ENCODE assay signal across 24 cellular contexts in the genomic region with DNA sequence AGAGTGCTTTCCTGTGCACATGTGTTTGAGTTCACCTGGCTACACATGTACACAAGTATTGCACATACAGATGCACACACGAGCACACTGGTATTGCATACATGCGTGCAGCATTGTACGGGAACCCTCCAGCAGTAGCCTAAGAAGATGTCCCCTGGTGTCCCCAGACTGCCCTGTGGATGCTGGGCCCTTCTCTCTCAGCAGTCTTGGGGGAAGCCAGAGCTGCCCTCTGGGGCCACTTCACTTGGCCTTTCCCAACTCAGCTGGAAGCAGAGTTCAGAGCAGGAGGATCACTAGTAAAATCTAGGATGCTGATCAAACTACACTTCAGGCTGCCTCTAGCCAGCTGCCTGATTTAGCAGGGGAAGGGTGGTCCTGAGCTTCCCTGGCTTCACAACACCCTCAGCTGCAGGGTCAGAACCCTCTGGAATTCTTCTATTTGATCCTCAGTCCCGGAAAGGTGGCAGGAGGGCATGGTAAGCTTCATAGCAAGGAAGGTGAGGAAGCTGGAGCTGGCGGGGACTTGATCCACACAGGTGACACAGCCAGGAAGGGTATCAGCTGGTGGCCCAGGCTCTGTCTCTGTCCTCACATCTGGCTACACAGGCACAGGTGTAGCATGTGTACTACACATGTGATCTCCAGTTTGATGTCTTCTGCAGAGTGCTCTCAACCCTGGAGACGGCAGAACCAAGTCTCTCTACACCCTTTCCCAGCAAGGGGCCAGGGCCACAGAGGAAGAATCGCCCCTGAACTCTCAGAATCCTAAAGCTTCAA. TPM values are rescaled to one million over a fixed set of nuclear protein-coding genes. Genes with fewer than 3 reads are reported as not detected.
"Had no signal": no experiment of that assay in that cellular context is flagged by ENCODE, and none has a peak within 500 bp of the region (broad histone marks: within the 10 kb centered on the region; RNA-seq: fewer than 3 reads in every experiment).

No MANE protein-coding gene starts in this region.

- H3K4me3 Mint-ChIP-seq: activated CD8-positive, alpha-beta T cell treated with anti-CD3 and anti-CD28 coated beads, Interleukin-2, amount 10 ng/mL, durations not matched to agents 7 days and 5 days; activated naive CD4-positive, alpha-beta T cell treated with anti-CD3 and anti-CD28 coated beads, Interleukin-2, amount 10 ng/mL, durations not matched to agents 7 days and 5 days; naive B cell had no signal

- H3K4me3 ChIP-seq: body of pancreas, cardiac muscle cell, gastrocnemius medialis, lower lobe of right lung, prostate gland, stomach, suprapubic skin, tibial nerve had no signal

- H3K27me3 ChIP-seq: body of pancreas, cardiac muscle cell, gastrocnemius medialis, stomach, suprapubic skin, tibial nerve had no signal

- H3K27ac Mint-ChIP-seq: activated CD8-positive, alpha-beta T cell treated with anti-CD3 and anti-CD28 coated beads, Interleukin-2, amount 10 ng/mL, durations not matched to agents 7 days and 5 days; activated naive CD4-positive, alpha-beta T cell treated with anti-CD3 and anti-CD28 coated beads, Interleukin-2, amount 10 ng/mL, durations not matched to agents 7 days and 5 days; naive B cell had no signal

- H3K27ac ChIP-seq: body of pancreas, cardiac muscle cell, gastrocnemius medialis, lower lobe of right lung, prostate gland, stomach, suprapubic skin, tibial nerve, VCaP had no signal

- ATAC-seq: activated CD8-positive, alpha-beta T cell treated with anti-CD3 and anti-CD28 coated beads, Interleukin-2, amount 10 ng/mL, durations not matched to agents 7 days and 5 days; body of pancreas; esophagus mucosa; left colon; SK-N-SH treated with all-trans-retinoic acid at 6 μM for 48 hours had no signal

- H3K4me1 Mint-ChIP-seq: activated naive CD4-positive, alpha-beta T cell treated with anti-CD3 and anti-CD28 coated beads, Interleukin-2, amount 10 ng/mL, durations not matched to agents 7 days and 5 days; naive B cell had no signal

- DNase-seq: activated CD4-positive, alpha-beta T cell treated with anti-CD3 and anti-CD28 coated beads, Interleukin-2, amount 50 U/mL, for 1 hour; activated CD8-positive, alpha-beta T cell treated with anti-CD3 and anti-CD28 coated beads, Interleukin-2, amount 10 ng/mL, durations not matched to agents 7 days and 5 days; activated naive CD4-positive, alpha-beta T cell treated with anti-CD3 and anti-CD28 coated beads, Interleukin-2, amount 10 ng/mL, durations not matched to agents 7 days and 5 days; activated T-cell treated with anti-CD3 and anti-CD28 coated beads, Interleukin-2, amount 50 U/mL, for 48 hours; anterior cingulate cortex; body of pancreas; effector memory CD4-positive, alpha-beta T cell; gastrocnemius medialis; hypothalamus; left colon; lower lobe of right lung; mesendoderm; naive B cell; stimulated activated CD4-positive, alpha-beta T cell treated with anti-CD3 and anti-CD28 coated beads, Interleukin-12 subunit alpha, Interleukin-12 subunit beta, amount 100 ng/mL, for 4 hours; stimulated activated CD4-positive, alpha-beta T cell treated with anti-CD3 and anti-CD28 coated beads, Interleukin-4, amount 100 ng/mL, for 4 hours; stomach had no signal

- H3K9me3 Mint-ChIP-seq: activated naive CD4-positive, alpha-beta T cell treated with anti-CD3 and anti-CD28 coated beads, Interleukin-2, amount 10 ng/mL, durations not matched to agents 7 days and 5 days had no signal

- H3K36me3 ChIP-seq: cardiac muscle cell, gastrocnemius medialis, lower lobe of right lung, prostate gland, stomach, suprapubic skin, tibial nerve had no signal

- H3K4me1 ChIP-seq: body of pancreas, gastrocnemius medialis, lower lobe of right lung, suprapubic skin, tibial nerve had no signal

- H3K9me3 ChIP-seq: body of pancreas, gastrocnemius medialis, lower lobe of right lung, prostate gland, stomach, suprapubic skin had no signal

- H3K36me3 Mint-ChIP-seq: activated naive CD4-positive, alpha-beta T cell treated with anti-CD3 and anti-CD28 coated beads, Interleukin-2, amount 10 ng/mL, durations not matched to agents 7 days and 5 days; naive B cell had no signal

RNA-seq across cellular contexts. Expression of a gene that starts 36.5 kb away (rescaled TPM):
- total RNA-seq: activated CD8-positive, alpha-beta T cell treated with anti-CD3 and anti-CD28 coated beads, Interleukin-2, amount 10 ng/mL, durations not matched to agents 7 days and 5 days; T-helper 2 cell treated with Interferon-gamma antibody and Interleukin-4, amounts not matched to agents 100 ng/mL and 5 ng/mL, for 36 hours had no signal
